ENCODE assay signal across 34 cellular contexts in the genomic region with DNA sequence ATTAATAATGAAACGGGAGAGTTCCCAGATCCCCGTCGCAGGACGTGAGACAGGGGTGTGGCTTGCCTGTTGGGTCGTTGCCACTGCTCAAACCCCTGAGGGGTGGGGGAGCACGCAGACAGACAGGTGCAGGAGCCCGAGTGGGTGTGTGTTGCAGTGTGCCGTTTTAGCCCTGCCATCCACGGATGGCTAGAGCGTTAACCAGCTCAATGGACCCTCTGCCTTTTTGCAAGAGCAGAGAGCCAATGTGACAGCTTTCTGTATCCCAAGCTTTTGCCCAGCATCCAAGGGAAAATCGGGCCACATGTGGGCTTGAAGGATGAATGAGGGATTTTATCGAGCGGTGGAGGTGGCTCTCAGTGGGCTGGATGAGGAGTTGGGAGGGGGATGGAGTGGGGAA.
"Had no signal": no experiment of that assay in that cellular context is flagged by ENCODE, and none has a peak within 500 bp of the region (broad histone marks: within the 10 kb centered on the region; RNA-seq: fewer than 3 reads in every experiment).

No MANE protein-coding gene starts in this region.

- H3K4me1 ChIP-seq: ascending aorta had no signal

- H3K4me3 Mint-ChIP-seq: activated B cell treated with CpG ODN at 0.5 μM for 24 hours; activated CD4-positive, alpha-beta memory T cell treated with anti-CD3 and anti-CD28 coated beads, Interleukin-2, amount 10 ng/mL, durations not matched to agents 7 days and 5 days; activated CD4-positive, alpha-beta T cell treated with anti-CD3 and anti-CD28 coated beads, Interleukin-2, amount 10 ng/mL, durations not matched to agents 7 days and 5 days; activated CD8-positive, alpha-beta memory T cell treated with anti-CD3 and anti-CD28 coated beads, Interleukin-2, amount 10 ng/mL, durations not matched to agents 7 days and 5 days; activated CD8-positive, alpha-beta T cell treated with anti-CD3 and anti-CD28 coated beads, Interleukin-2, amount 10 ng/mL, durations not matched to agents 7 days and 5 days; activated naive CD4-positive, alpha-beta T cell treated with anti-CD3 and anti-CD28 coated beads, Interleukin-2, amount 10 ng/mL, durations not matched to agents 7 days and 5 days; activated naive CD4-positive, alpha-beta T cell treated with anti-CD3 and anti-CD28 coated beads, Interleukin-2, amount 50 U/mL, for 24 hours; activated naive CD8-positive, alpha-beta T cell; activated naive CD8-positive, alpha-beta T cell treated with anti-CD3 and anti-CD28 coated beads, Interleukin-2, amount 10 ng/mL, durations not matched to agents 7 days and 5 days; activated naive CD8-positive, alpha-beta T cell treated with anti-CD3 and anti-CD28 coated beads, Interleukin-2, amount 50 U/mL, for 24 hours; activated T-cell treated with anti-CD3 and anti-CD28 coated beads, Interleukin-2, amount 50 U/mL, for 24 hours; brain; central memory CD8-positive, alpha-beta T cell; T-helper 2 cell treated with Interferon-gamma antibody and Interleukin-4, amounts not matched to agents 5 μg/mL and 100 μg/mL, for 36 hours had no signal

- H3K9me3 ChIP-seq: ascending aorta had no signal

- H3K36me3 Mint-ChIP-seq: activated CD8-positive, alpha-beta memory T cell treated with anti-CD3 and anti-CD28 coated beads, Interleukin-2, amount 10 ng/mL, durations not matched to agents 7 days and 5 days; activated naive CD4-positive, alpha-beta T cell treated with anti-CD3 and anti-CD28 coated beads, Interleukin-2, amount 10 ng/mL, durations not matched to agents 7 days and 5 days; activated naive CD8-positive, alpha-beta T cell; activated naive CD8-positive, alpha-beta T cell treated with anti-CD3 and anti-CD28 coated beads, Interleukin-2, amount 10 ng/mL, durations not matched to agents 7 days and 5 days; brain had no signal

- ATAC-seq: activated CD8-positive, alpha-beta memory T cell treated with anti-CD3 and anti-CD28 coated beads, Interleukin-2, amount 10 ng/mL, durations not matched to agents 7 days and 5 days; activated CD8-positive, alpha-beta T cell treated with anti-CD3 and anti-CD28 coated beads, Interleukin-2, amount 10 ng/mL, durations not matched to agents 7 days and 5 days; activated naive CD8-positive, alpha-beta T cell treated with anti-CD3 and anti-CD28 coated beads, Interleukin-2, amount 50 U/mL, for 24 hours had no signal

- H3K27me3 ChIP-seq: ascending aorta, cardiac muscle cell had no signal

- FAIRE-seq: TTC549 had no signal

- H3K27me3 Mint-ChIP-seq: activated B cell treated with CpG ODN at 0.5 μM for 24 hours; activated CD4-positive, alpha-beta T cell treated with anti-CD3 and anti-CD28 coated beads, Interleukin-2, amount 10 ng/mL, durations not matched to agents 7 days and 5 days; activated naive CD4-positive, alpha-beta T cell treated with anti-CD3 and anti-CD28 coated beads, Interleukin-2, amount 10 ng/mL, durations not matched to agents 7 days and 5 days; activated naive CD4-positive, alpha-beta T cell treated with anti-CD3 and anti-CD28 coated beads, Interleukin-2, amount 50 U/mL, for 24 hours; activated naive CD8-positive, alpha-beta T cell; activated T-cell treated with anti-CD3 and anti-CD28 coated beads, Interleukin-2, amount 50 U/mL, for 24 hours; brain had no signal

- H3K27ac ChIP-seq: ascending aorta, cardiac muscle cell, VCaP had no signal

- H3K4me3 ChIP-seq: ascending aorta, cardiac muscle cell had no signal

- DNase-seq: activated B cell treated with CpG ODN at 0.5 μM for 24 hours; activated CD4-positive, alpha-beta memory T cell treated with anti-CD3 and anti-CD28 coated beads, Interleukin-2, amount 10 ng/mL, durations not matched to agents 7 days and 5 days; activated CD4-positive, alpha-beta T cell treated with anti-CD3 and anti-CD28 coated beads for 48 hours; activated CD4-positive, alpha-beta T cell treated with anti-CD3 and anti-CD28 coated beads, Interleukin-2, amount 10 ng/mL, durations not matched to agents 7 days and 5 days; activated CD4-positive, alpha-beta T cell treated with anti-CD3 and anti-CD28 coated beads, Interleukin-2, amount 50 U/mL, for 48 hours; activated CD4-positive, CD25-positive, alpha-beta regulatory T cell treated with anti-CD3 and anti-CD28 coated beads, Interleukin-2, amount 50 U/mL, for 72 hours; activated CD8-positive, alpha-beta memory T cell treated with anti-CD3 and anti-CD28 coated beads for 24 hours; activated CD8-positive, alpha-beta memory T cell treated with anti-CD3 and anti-CD28 coated beads, Interleukin-2, amount 10 ng/mL, durations not matched to agents 7 days and 5 days; activated CD8-positive, alpha-beta memory T cell treated with anti-CD3 and anti-CD28 coated beads, Interleukin-2, amount 50 U/mL, for 48 hours; activated CD8-positive, alpha-beta T cell treated with anti-CD3 and anti-CD28 coated beads, Interleukin-2, amount 10 ng/mL, durations not matched to agents 7 days and 5 days; activated effector memory CD4-positive, alpha-beta T cell treated with Interleukin-2 at 50 U/mL for 16 hours; activated gamma-delta T cell; activated naive CD4-positive, alpha-beta T cell treated with anti-CD3 and anti-CD28 coated beads, Interleukin-2, amount 10 ng/mL, durations not matched to agents 7 days and 5 days; activated naive CD4-positive, alpha-beta T cell treated with Interleukin-2 at 50 U/mL for 16 hours; activated naive CD8-positive, alpha-beta T cell treated with anti-CD3 and anti-CD28 coated beads, Interleukin-2, amount 10 ng/mL, durations not matched to agents 7 days and 5 days; activated naive CD8-positive, alpha-beta T cell treated with anti-CD3 and anti-CD28 coated beads, Interleukin-2, amount 50 U/mL, for 24 hours; activated T-cell treated with anti-CD3 and anti-CD28 coated beads, Interleukin-2, amount 50 U/mL, for 24 hours; activated T-cell treated with anti-CD3 and anti-CD28 coated beads, Interleukin-2, amount 50 U/mL, for 48 hours; amygdala; anterior cingulate cortex; caudate nucleus; cerebellar nuclear complex; T-helper 2 cell; T-helper 9 cell had no signal

- H3K27ac Mint-ChIP-seq: activated B cell treated with CpG ODN at 0.5 μM for 24 hours; activated CD4-positive, alpha-beta memory T cell treated with anti-CD3 and anti-CD28 coated beads, Interleukin-2, amount 10 ng/mL, durations not matched to agents 7 days and 5 days; activated CD8-positive, alpha-beta memory T cell treated with anti-CD3 and anti-CD28 coated beads, Interleukin-2, amount 10 ng/mL, durations not matched to agents 7 days and 5 days; activated naive CD4-positive, alpha-beta T cell treated with anti-CD3 and anti-CD28 coated beads, Interleukin-2, amount 10 ng/mL, durations not matched to agents 7 days and 5 days; activated naive CD8-positive, alpha-beta T cell; activated naive CD8-positive, alpha-beta T cell treated with anti-CD3 and anti-CD28 coated beads, Interleukin-2, amount 10 ng/mL, durations not matched to agents 7 days and 5 days; activated naive CD8-positive, alpha-beta T cell treated with anti-CD3 and anti-CD28 coated beads, Interleukin-2, amount 50 U/mL, for 24 hours; activated T-cell treated with anti-CD3 and anti-CD28 coated beads, Interleukin-2, amount 50 U/mL, for 24 hours; activated T-helper 2 cell treated with anti-CD3 and anti-CD28 coated beads, Interferon-gamma antibody, Interleukin-2, Interleukin-4, amounts not matched to agents 10 μg/mL and 5 μg/mL and 100 μg/mL, durations not matched to agents 14 hours and 24 hours and 36 hours; T-helper 2 cell treated with Interferon-gamma antibody and Interleukin-4, amounts not matched to agents 5 μg/mL and 100 μg/mL, for 36 hours had no signal

- H3K36me3 ChIP-seq: ascending aorta, cardiac muscle cell had no signal
